In the genomic region with DNA sequence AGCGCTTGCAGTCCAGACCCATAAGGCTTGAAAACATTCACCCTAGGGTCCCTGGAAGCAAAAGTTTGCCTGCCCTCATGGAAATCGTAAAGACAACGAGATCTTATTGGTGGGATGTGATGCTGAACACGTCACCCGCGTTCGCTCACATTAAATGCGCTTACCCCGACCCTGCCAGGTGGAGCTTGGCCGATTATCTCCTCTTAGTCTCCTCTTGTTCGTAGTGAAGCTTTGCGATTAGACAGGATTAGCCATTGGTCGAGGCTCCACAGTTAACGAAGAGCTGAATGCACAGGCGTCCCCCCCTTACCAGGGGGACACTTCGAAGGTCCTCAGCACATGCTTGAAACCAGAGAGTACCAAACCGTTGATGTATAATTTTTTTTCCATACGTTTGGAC, we compare ENCODE assay signal across 17 cellular contexts. TPM values are rescaled to one million over a fixed set of nuclear protein-coding genes. Genes with fewer than 3 reads are reported as not detected.
DNase-seq lines count a peak whose midpoint lies in the region; FAIRE-seq and TF ChIP-seq lines count a peak whose summit lies in the region.
"Had no signal": no experiment of that assay in that cellular context is flagged by ENCODE, and none has a peak within 500 bp of the region (broad histone marks: within the 10 kb centered on the region; RNA-seq: fewer than 3 reads in every experiment).

No MANE protein-coding gene starts in this region.

- DNase-seq in D341Med (ENCODE audit: low spot score) = peak; percentile 85
- peak; percentile 83 for DNase-seq in NCI-H524 treated with DMSO at 0.1 percent for 48 hours (lab: John Stamatoyannopoulos, UW)
- DNase-seq in kidney = peak; percentile 31
- no peak for DNase-seq in stimulated activated CD4-positive, alpha-beta T cell treated with anti-CD3 and anti-CD28 coated beads, Interleukin-12 subunit alpha, Interleukin-12 subunit beta, amount 100 ng/mL, for 4 hours
- no peak for DNase-seq in kidney tubule cell (ENCODE audit: low spot score)
- DNase-seq: Caco-2; CD8-positive, alpha-beta T cell; DMS79 had no signal

- H3K27ac ChIP-seq in 22Rv1 = 0 out of 2 replicates have a peak overlapping the region, but pooled peaks have one; percentile 5
- no peak overlapping the region for H3K27ac ChIP-seq in kidney (ENCODE audit: low read depth in 2 of 2, low read length in 2 of 2)

- H3K9ac ChIP-seq in kidney (ENCODE audit: low read length in 2 of 2) = no peak overlapping the region

- FAIRE-seq in kidney (lab: Jason Lieb, UNC) = no peak
- FAIRE-seq: GM12878, GM18507, HepG2, HTR-8/SVneo had no signal

- intact Hi-C loops in kidney (cut with DNase I) = no loop called here

- no peak for TF ChIP-seq CTCF in 22Rv1 (IDR thresholded peaks at IDR 0.05)
- no peak for TF ChIP-seq CTCF in kidney (IDR thresholded peaks at IDR 0.05; ENCODE audit: borderline replicate concordance, extremely low read depth, insufficient read depth)

- no peaks in the 10 kb centered on the region for H3K4me1 ChIP-seq in kidney (ENCODE audit: control insufficient read depth in 1 of 2, insufficient read depth in 1 of 2, low read depth in 1 of 2, low read length in 2 of 2)
- H3K4me1 ChIP-seq: Caco-2 had no signal

- no peaks in the 10 kb centered on the region for H3K9me3 ChIP-seq in kidney (ENCODE audit: control insufficient read depth in 1 of 2, low read length in 2 of 2)
- H3K9me3 ChIP-seq: Caco-2 had no signal

- no peak overlapping the region for H3K4me3 ChIP-seq in kidney (ENCODE audit: low read length in 2 of 2)
- H3K4me3 ChIP-seq: GM12878 had no signal

- no peaks in the 10 kb centered on the region for H3K36me3 ChIP-seq in kidney (ENCODE audit: control insufficient read depth in 1 of 2, insufficient read depth in 2 of 2, low read length in 2 of 2)

RNA-seq across cellular contexts. Expression of a gene that starts 16.0 kb away (rescaled TPM):
- total RNA-seq in kidney = 35.7 TPM
- 6.6 TPM for polyA plus RNA-seq in kidney (ENCODE audit: insufficient read depth, low read depth, low replicate concordance)

RNA-seq across cellular contexts. Expression of a gene that starts 43.6 kb away (rescaled TPM):
- total RNA-seq in kidney = 3.1 TPM
- 0.19 TPM for polyA plus RNA-seq in kidney (ENCODE audit: insufficient read depth, low read depth, low replicate concordance)

RNA-seq across cellular contexts. Expression of a gene that starts 50.2 kb away (rescaled TPM):
- total RNA-seq in kidney = 1.4 TPM
- not detected for polyA plus RNA-seq in kidney (ENCODE audit: insufficient read depth, low read depth, low replicate concordance)
- total RNA-seq: A673, Caco-2, G401, H4, HepG2 had no signal
- polyA plus RNA-seq: BJ, HepG2 had no signal

Comparison
In these comparisons a context has a peak if more than half of its experiments do, and no peak if none do; other contexts are left out.
1. DNase-seq: peak in D341Med (single experiment), NCI-H524 treated with DMSO at 0.1 percent for 48 hours (single experiment) and kidney (single experiment); none in stimulated activated CD4-positive, alpha-beta T cell treated with anti-CD3 and anti-CD28 coated beads, Interleukin-12 subunit alpha, Interleukin-12 subunit beta, amount 100 ng/mL, for 4 hours (single experiment) and kidney tubule cell (single experiment).